In the genomic region with DNA sequence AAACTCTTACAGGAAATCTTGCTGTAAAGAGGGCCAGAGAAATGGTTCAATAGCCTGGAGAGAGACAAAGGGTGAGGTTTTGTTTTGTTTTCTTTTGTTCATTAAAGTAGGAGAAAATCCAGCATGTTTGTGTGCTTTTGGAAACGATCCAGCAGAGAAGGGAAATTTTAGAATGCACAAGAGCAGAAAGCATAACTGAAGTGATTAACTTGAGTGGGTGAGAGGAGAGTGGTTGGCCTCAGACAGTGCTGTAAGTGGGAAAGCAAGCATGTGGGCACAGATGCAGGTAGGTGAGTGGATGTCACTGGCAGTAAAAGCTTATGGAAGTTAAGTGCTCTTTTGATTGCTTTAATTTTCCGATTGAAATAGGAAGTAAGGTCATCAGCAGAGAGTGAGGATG, we compare ENCODE assay signal across 11 cellular contexts. TPM values are rescaled to one million over a fixed set of nuclear protein-coding genes. Genes with fewer than 3 reads are reported as not detected.
DNase-seq lines count a peak whose midpoint lies in the region; ATAC-seq, FAIRE-seq and TF ChIP-seq lines count a peak whose summit lies in the region.
"Had no signal": no experiment of that assay in that cellular context is flagged by ENCODE, and none has a peak within 500 bp of the region (broad histone marks: within the 10 kb centered on the region; RNA-seq: fewer than 3 reads in every experiment).

No MANE protein-coding gene starts in this region.

- intact Hi-C loops in endothelial cell of umbilical vein (cut with micrococcal nuclease) = no loop called here

- H2AFZ ChIP-seq in endothelial cell of umbilical vein (ENCODE audit: low read depth, low read length) = no peak overlapping the region
- peak overlapping the region; percentile 42 for H2AFZ ChIP-seq in parathyroid adenoma

- H3K4me2 ChIP-seq in endothelial cell of umbilical vein (ENCODE audit: insufficient read depth, low read length) (no peak overlapping the region), parathyroid adenoma (ENCODE audit: low read length) (no peak overlapping the region)

- CTCF ChIA-PET in endothelial cell of umbilical vein (lab: Charles Lee) = no interaction called here

- POLR2A ChIA-PET in endothelial cell of umbilical vein (lab: Charles Lee) = no interaction called here

- no peak for FAIRE-seq in endothelial cell of umbilical vein (lab: Jason Lieb, UNC)

- H3K27me3 ChIP-seq in endothelial cell of umbilical vein (ENCODE audit: control insufficient read depth in 2 of 2, insufficient read depth in 2 of 2, low read length in 2 of 2) = no peaks in the 10 kb centered on the region
- H3K27me3 ChIP-seq in parathyroid adenoma (ENCODE audit: control insufficient read depth, insufficient read depth, low read length) = no peaks in the 10 kb centered on the region

- H3K4me1 ChIP-seq in endothelial cell of umbilical vein (ENCODE audit: control insufficient read depth, extremely low read depth, insufficient read depth, low read length) (peaks cover 4% of the 10 kb centered on the region), parathyroid adenoma (peaks cover 4% of the 10 kb centered on the region)

- H3K27ac ChIP-seq in endothelial cell of umbilical vein (ENCODE audit: insufficient read depth, low read depth, low read length) (no peak overlapping the region), parathyroid adenoma (no peak overlapping the region)

- H3K9me3 ChIP-seq in endothelial cell of umbilical vein (replicated peaks; ENCODE audit: control insufficient read depth, insufficient read depth, low read length) (no peaks in the 10 kb centered on the region), parathyroid adenoma (ENCODE audit: control insufficient read depth, low read length) (no peaks in the 10 kb centered on the region)

- H3K9ac ChIP-seq in endothelial cell of umbilical vein (replicated peaks; ENCODE audit: extremely low read depth, insufficient read depth, low read length) (no peak overlapping the region), parathyroid adenoma (no peak overlapping the region)

- dilution Hi-C loops in endothelial cell of umbilical vein (cut with MboI; ENCODE audit: extremely low pct_ligation_motif_present, low sequenced_read_pairs) = no loop called here

- no peaks in the 10 kb centered on the region for H4K20me1 ChIP-seq in endothelial cell of umbilical vein (replicated peaks; ENCODE audit: control insufficient read depth, extremely low read depth, insufficient read depth, low read length)

- H3K4me3 ChIP-seq in endothelial cell of umbilical vein (replicated peaks in 1 of 3; ENCODE audit: insufficient read depth in 1 of 3, low read depth in 1 of 3, low read length in 3 of 3) (no peak overlapping the region), parathyroid adenoma (ENCODE audit: low read depth, low read length) (no peak overlapping the region)

- no peaks in the 10 kb centered on the region for H3K9me1 ChIP-seq in endothelial cell of umbilical vein (replicated peaks; ENCODE audit: control insufficient read depth, extremely low read depth, insufficient read depth, low read length)

- no peak for ATAC-seq in HG02884 (IDR thresholded peaks at IDR 0.05; ENCODE audit: unreplicated experiment)
- no peak for ATAC-seq in HG03139 (IDR thresholded peaks at IDR 0.05; ENCODE audit: unreplicated experiment)

- no peak for TF ChIP-seq CTCF in endothelial cell of umbilical vein (IDR thresholded peaks at IDR 0.05; ENCODE audit: extremely low read depth in 1 of 2, insufficient read depth in 1 of 2, low read depth in 1 of 2, low read length in 2 of 2)
- no peak for TF ChIP-seq CTCF in parathyroid adenoma (IDR thresholded peaks at IDR 0.05)

- H3K79me2 ChIP-seq in endothelial cell of umbilical vein (ENCODE audit: control insufficient read depth, insufficient read depth, low read length) = no peaks in the 10 kb centered on the region
- H3K79me2 ChIP-seq in parathyroid adenoma = no peaks in the 10 kb centered on the region

- H3K36me3 ChIP-seq in endothelial cell of umbilical vein (ENCODE audit: control insufficient read depth in 2 of 2, extremely low read depth in 1 of 2, insufficient read depth in 2 of 2, low read length in 2 of 2) (no peaks in the 10 kb centered on the region), parathyroid adenoma (ENCODE audit: control insufficient read depth, insufficient read depth, low read length) (no peaks in the 10 kb centered on the region)

- TF ChIP-seq POLR2A in endothelial cell of umbilical vein (IDR thresholded peaks at IDR 0.05; ENCODE audit: low read depth, low read length) = no peak

- DNase-seq in NCI-H1105 treated with DMSO at 0.1 percent for 48 hours (lab: John Stamatoyannopoulos, UW) (peak; percentile 98), NCI-H2227 treated with DMSO at 0.1 percent for 48 hours (lab: John Stamatoyannopoulos, UW) (peak; percentile 82), endothelial cell of umbilical vein (ENCODE audit: low read depth, low spot score) (peak; percentile 61), OCI-M1 (lab: John Stamatoyannopoulos, UW) (no peak), OCI-M2 (lab: John Stamatoyannopoulos, UW; ENCODE audit: unreplicated experiment) (no peak)
- DNase-seq: CD4-positive, CD25-positive, alpha-beta regulatory T cell; retina had no signal

- no TSS peak for BruUV-seq in endothelial cell of umbilical vein (replicated peaks; lab: Mats Ljungman, UMichigan)

TF ChIP-seq in endothelial cell of umbilical vein, 7 proteins besides CTCF, POLR2A, EP300 and RAD21:
- TF ChIP-seq FOS (IDR thresholded peaks at IDR 0.05; ENCODE audit: borderline replicate concordance, insufficient read depth, low read length) = no peak
- no peak for TF ChIP-seq EZH2 (IDR thresholded peaks at IDR 0.05; ENCODE audit: borderline replicate concordance, low read depth, low read length, severe bottlenecking)
- TF ChIP-seq POLR2AphosphoS5 (IDR thresholded peaks at IDR 0.05; ENCODE audit: insufficient read depth, low read depth, low read length) = no peak
- no peak for TF ChIP-seq JUN (IDR thresholded peaks at IDR 0.05; ENCODE audit: borderline replicate concordance, insufficient read depth, insufficient read length, low read depth)
- no peak for TF ChIP-seq GATA2 (IDR thresholded peaks at IDR 0.05; ENCODE audit: insufficient read depth, insufficient read length, low read depth, low read length)
- no peak for TF ChIP-seq MYC (IDR thresholded peaks at IDR 0.05; ENCODE audit: low read depth, low read length)
- TF ChIP-seq, protein P1, sequence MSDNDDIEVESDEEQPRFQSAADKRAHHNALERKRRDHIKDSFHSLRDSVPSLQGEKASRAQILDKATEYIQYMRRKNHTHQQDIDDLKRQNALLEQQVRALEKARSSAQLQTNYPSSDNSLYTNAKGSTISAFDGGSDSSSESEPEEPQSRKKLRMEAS (IDR thresholded peaks at IDR 0.05; ENCODE audit: insufficient read depth, insufficient read length) = no peak

RNA-seq across cellular contexts. Expression of gene EEIG2, which starts 50.2 kb away (rescaled TPM):
- 7.2 and 8.7 TPM in 2 replicates for total RNA-seq in endothelial cell of umbilical vein
- 2.0 and 2.5 TPM in 2 replicates for polyA plus RNA-seq in endothelial cell of umbilical vein
- 2.8 and 3.3 TPM in 2 replicates for polyA plus RNA-seq in endothelial cell of umbilical vein (2011; cell fraction: cytosol; rRNA removed)
- polyA plus RNA-seq in endothelial cell of umbilical vein (2011; cell fraction: nucleus; rRNA removed) = 6.5 and 7.4 TPM in 2 replicates
- polyA plus RNA-seq in endothelial cell of umbilical vein (2012) = 1.4 and 2.3 TPM in 2 replicates
- polyA minus RNA-seq in endothelial cell of umbilical vein = 4.8 and 6.2 TPM in 2 replicates
- polyA minus RNA-seq in endothelial cell of umbilical vein (2011; cell fraction: cytosol; rRNA and poly(A)+ RNA removed) = 80.9 TPM
- 8.4 and 12.0 TPM in 2 replicates for polyA minus RNA-seq in endothelial cell of umbilical vein (2011; cell fraction: nucleus; rRNA and poly(A)+ RNA removed)

RNA-seq across cellular contexts. Expression of gene HENMT1, which starts 50.8 kb away (rescaled TPM):
- total RNA-seq in endothelial cell of umbilical vein = 3.8 and 4.4 TPM in 2 replicates
- 3.2 and 4.5 TPM in 2 replicates for polyA plus RNA-seq in endothelial cell of umbilical vein
- polyA plus RNA-seq in endothelial cell of umbilical vein (2011; cell fraction: cytosol; rRNA removed) = 4.4 and 4.6 TPM in 2 replicates
- polyA plus RNA-seq in endothelial cell of umbilical vein (2011; cell fraction: nucleus; rRNA removed) = 3.9 and 4.4 TPM in 2 replicates
- polyA plus RNA-seq in endothelial cell of umbilical vein (2012) = 2.9 and 5.1 TPM in 2 replicates
- 1.6 and 2.2 TPM in 2 replicates for polyA minus RNA-seq in endothelial cell of umbilical vein
- polyA minus RNA-seq in endothelial cell of umbilical vein (2011; cell fraction: cytosol; rRNA and poly(A)+ RNA removed) = 9.4 TPM
- polyA minus RNA-seq in endothelial cell of umbilical vein (2011; cell fraction: nucleus; rRNA and poly(A)+ RNA removed) = 0.91 and 1.1 TPM in 2 replicates
- total RNA-seq: M059J had no signal

Comparison
In these comparisons a context has a peak if more than half of its experiments do, and no peak if none do; other contexts are left out.
1. DNase-seq: peak in NCI-H1105 treated with DMSO at 0.1 percent for 48 hours (single experiment), NCI-H2227 treated with DMSO at 0.1 percent for 48 hours (single experiment) and endothelial cell of umbilical vein (single experiment); none in OCI-M1 (single experiment) and OCI-M2 (single experiment).